In the genomic region with DNA sequence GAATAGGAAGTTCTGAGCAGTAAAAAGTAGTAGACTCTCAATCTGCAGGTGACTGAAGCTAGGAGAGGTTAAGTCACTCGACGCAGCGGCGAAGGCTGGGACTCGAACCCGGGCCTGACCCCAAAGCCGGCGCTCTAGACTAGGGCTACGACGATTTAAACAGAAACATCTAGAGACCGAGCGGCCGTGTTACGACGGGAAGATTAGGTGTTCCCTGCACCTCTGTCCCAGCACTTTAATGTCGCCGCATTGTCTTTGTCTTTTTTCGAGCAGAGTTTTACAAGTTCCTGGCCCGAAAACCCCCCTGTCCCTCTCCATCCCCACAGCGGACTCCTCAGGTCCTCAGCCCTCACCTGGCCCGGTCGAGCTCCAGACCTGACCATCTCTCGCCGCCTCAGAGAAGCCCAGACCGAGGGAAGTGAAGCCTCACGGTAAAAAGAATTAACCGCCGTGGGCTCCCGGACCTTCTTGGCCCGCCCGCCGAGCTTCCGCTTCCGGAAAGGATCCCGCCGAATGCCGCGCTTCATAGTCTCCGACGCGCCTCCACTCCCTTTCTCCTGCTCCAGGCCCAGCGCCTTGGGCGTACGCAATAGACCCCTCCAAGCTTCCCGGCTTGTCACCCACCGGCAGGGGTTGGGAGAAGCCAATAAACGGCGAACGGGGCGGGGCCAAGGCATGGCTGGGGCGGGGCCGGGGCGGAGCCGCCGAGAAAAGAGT, we compare ENCODE assay signal across 8 cellular contexts. TPM values are rescaled to one million over a fixed set of nuclear protein-coding genes. Genes with fewer than 3 reads are reported as not detected.
DNase-seq lines count a peak whose midpoint lies in the region; ATAC-seq and TF ChIP-seq lines count a peak whose summit lies in the region.

A gene with protein sequence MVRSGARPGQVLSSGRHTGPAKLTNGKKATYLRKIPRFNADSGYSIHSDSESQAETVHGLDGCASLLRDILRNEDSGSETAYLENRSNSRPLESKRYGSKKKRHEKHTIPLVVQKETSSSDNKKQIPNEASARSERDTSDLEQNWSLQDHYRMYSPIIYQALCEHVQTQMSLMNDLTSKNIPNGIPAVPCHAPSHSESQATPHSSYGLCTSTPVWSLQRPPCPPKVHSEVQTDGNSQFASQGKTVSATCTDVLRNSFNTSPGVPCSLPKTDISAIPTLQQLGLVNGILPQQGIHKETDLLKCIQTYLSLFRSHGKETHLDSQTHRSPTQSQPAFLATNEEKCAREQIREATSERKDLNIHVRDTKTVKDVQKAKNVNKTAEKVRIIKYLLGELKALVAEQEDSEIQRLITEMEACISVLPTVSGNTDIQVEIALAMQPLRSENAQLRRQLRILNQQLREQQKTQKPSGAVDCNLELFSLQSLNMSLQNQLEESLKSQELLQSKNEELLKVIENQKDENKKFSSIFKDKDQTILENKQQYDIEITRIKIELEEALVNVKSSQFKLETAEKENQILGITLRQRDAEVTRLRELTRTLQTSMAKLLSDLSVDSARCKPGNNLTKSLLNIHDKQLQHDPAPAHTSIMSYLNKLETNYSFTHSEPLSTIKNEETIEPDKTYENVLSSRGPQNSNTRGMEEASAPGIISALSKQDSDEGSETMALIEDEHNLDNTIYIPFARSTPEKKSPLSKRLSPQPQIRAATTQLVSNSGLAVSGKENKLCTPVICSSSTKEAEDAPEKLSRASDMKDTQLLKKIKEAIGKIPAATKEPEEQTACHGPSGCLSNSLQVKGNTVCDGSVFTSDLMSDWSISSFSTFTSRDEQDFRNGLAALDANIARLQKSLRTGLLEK (minus strand): TSS at position 439 of the 717 bp plus-strand sequence. CDS start 56 bp downstream, at position 383.

- peak within 1 kb of the TSS; percentile 99 for H2AFZ ChIP-seq in osteoblast (ENCODE audit: low read length)

- H3K4me1 ChIP-seq in osteoblast (ENCODE audit: insufficient read depth, low read length), result peaks cover 24% of the 10 kb centered on the region
- H3K4me1 ChIP-seq in testis, result peaks cover 4% of the 10 kb centered on the region

- H3K4me3 ChIP-seq in GM08714 (ENCODE audit: low read length) (peak within 1 kb of the TSS; percentile 85), osteoblast (ENCODE audit: insufficient read depth, low read length) (peak within 1 kb of the TSS; percentile 91), testis (peak within 1 kb of the TSS; percentile 78 to 92)

- peak within 1 kb of the TSS; percentile 96 for H3K4me3 Mint-ChIP-seq in glutamatergic neuron (ENCODE audit: unreplicated experiment)

- H3K27me3 ChIP-seq in osteoblast (ENCODE audit: insufficient read depth, low read length), result peaks cover 3% of the 10 kb centered on the region
- H3K27me3 ChIP-seq in testis, result no peaks in the 10 kb centered on the region

- peaks cover 5% of the 10 kb centered on the region for H3K27me3 Mint-ChIP-seq in glutamatergic neuron (ENCODE audit: unreplicated experiment)

- no peaks in the 10 kb centered on the region for H4K20me1 ChIP-seq in osteoblast (ENCODE audit: insufficient read depth, low read length)

- peak within 1 kb of the TSS; percentile 79 for H3K4me2 ChIP-seq in osteoblast (ENCODE audit: insufficient read depth, low read length)

- H3K4me1 Mint-ChIP-seq in glutamatergic neuron (ENCODE audit: low read depth, unreplicated experiment), result peaks cover 4% of the 10 kb centered on the region

- no peaks in the 10 kb centered on the region for H3K9me3 ChIP-seq in osteoblast (ENCODE audit: low read depth, low read length)
- no peaks in the 10 kb centered on the region for H3K9me3 ChIP-seq in testis

- peak; percentile 39 for TF ChIP-seq POLR2A in testis (IDR thresholded peaks at IDR 0.05)

- TF ChIP-seq CTCF in glutamatergic neuron (IDR thresholded peaks at IDR 0.05; ENCODE audit: partially characterized antibody, unreplicated experiment) (no peak), osteoblast (IDR thresholded peaks at IDR 0.05; ENCODE audit: extremely low read depth, low read depth, low read length) (no peak), testis (IDR thresholded peaks at IDR 0.05) (no peak)

- peaks cover 0 to 7% of the 10 kb centered on the region in 2 donors for H3K36me3 Mint-ChIP-seq in activated naive CD4-positive, alpha-beta T cell treated with anti-CD3 and anti-CD28 coated beads, Interleukin-2, amount 50 U/mL, for 72 hours
- no peaks in the 10 kb centered on the region for H3K36me3 Mint-ChIP-seq in glutamatergic neuron (ENCODE audit: unreplicated experiment)

- no peaks in the 10 kb centered on the region for H3K9me3 Mint-ChIP-seq in activated naive CD4-positive, alpha-beta T cell treated with anti-CD3 and anti-CD28 coated beads, Interleukin-2, amount 50 U/mL, for 72 hours
- peaks cover 2% of the 10 kb centered on the region for H3K9me3 Mint-ChIP-seq in glutamatergic neuron (ENCODE audit: unreplicated experiment)

- peaks cover 5% of the 10 kb centered on the region for H3K36me3 ChIP-seq in osteoblast (ENCODE audit: insufficient read depth, low read length)
- no peaks in the 10 kb centered on the region for H3K36me3 ChIP-seq in testis (ENCODE audit: low read depth, missing control alignments)

- 0% methylated on average over 40 to 55 of the region's 55 CpGs for WGBS in testis, 2 donors

- H3K79me2 ChIP-seq in osteoblast (ENCODE audit: insufficient read depth, low read length), result peaks cover 37% of the 10 kb centered on the region

- peak within 1 kb of the TSS; percentile 95 for H3K27ac Mint-ChIP-seq in activated naive CD4-positive, alpha-beta T cell treated with anti-CD3 and anti-CD28 coated beads, Interleukin-2, amount 50 U/mL, for 72 hours
- peak within 1 kb of the TSS; percentile 94 for H3K27ac Mint-ChIP-seq in glutamatergic neuron (ENCODE audit: unreplicated experiment)

- H3K27ac ChIP-seq in osteoblast (ENCODE audit: low read depth, low read length), result peak within 1 kb of the TSS; percentile 82
- H3K27ac ChIP-seq in testis, result peak within 1 kb of the TSS; percentile 70 to 89

- DNase-seq in NCI-H1092 treated with DMSO at 0.1 percent for 48 hours (lab: John Stamatoyannopoulos, UW) (peak; percentile 97), SKM-1 treated with dmso at 0.1 percent for 144 hours (lab: John Stamatoyannopoulos, UW; ENCODE audit: unreplicated experiment) (peak; percentile 89), glutamatergic neuron (peak; percentile 97), osteoblast (ENCODE audit: insufficient read length, low spot score, missing footprints) (peak; percentile 94), testis (peak; percentile 96)
- DNase-seq in activated naive CD4-positive, alpha-beta T cell treated with anti-CD3 and anti-CD28 coated beads, Interleukin-2, amount 50 U/mL, for 72 hours (ENCODE audit: low spot score in 2 of 2), result peak; percentile 81 to 85

- ATAC-seq in HG02588 (IDR thresholded peaks at IDR 0.05; ENCODE audit: unreplicated experiment), result peak; percentile 86
- peak; percentile 98 to 99 for ATAC-seq in activated naive CD4-positive, alpha-beta T cell treated with anti-CD3 and anti-CD28 coated beads, Interleukin-2, amount 50 U/mL, for 72 hours

- intact Hi-C loops in testis (cut with DNase I; ENCODE audit: low total_unique reads), result no loop called here

RNA-seq across cellular contexts. Expression of the gene that starts here (rescaled TPM):
- 10 to 100 TPM; 53.5 to 93.0 TPM for total RNA-seq in activated naive CD4-positive, alpha-beta T cell treated with anti-CD3 and anti-CD28 coated beads, Interleukin-2, amount 50 U/mL, for 72 hours
- total RNA-seq in glutamatergic neuron (ENCODE audit: unreplicated experiment) (84.6 TPM), osteoblast (45.7 and 51.4 TPM in 2 replicates), testis (100 to 1,000 TPM in 1 of 2 donors, 10 to 100 TPM in 1; 63.7 to 101 TPM)
- 33.3 TPM for polyA plus RNA-seq in testis (ENCODE audit: insufficient read depth, low read depth, low replicate concordance)

Comparison
In these comparisons a context has a peak if more than half of its experiments do, and no peak if none do; other contexts are left out.
1. Peak in every context shown above with its lines: DNase-seq, ATAC-seq, H3K4me3 ChIP-seq and H3K27ac ChIP-seq.